Comparison of ENCODE assay signal across 10 cellular contexts in genomic region chr5:6686916-6687409, GRCh38. TPM values are rescaled to one million over a fixed set of nuclear protein-coding genes. Genes with fewer than 3 reads are reported as not detected.
A peak's percentile ranks its signal among the peaks of the same experiment; 100 is the strongest.
DNase-seq lines count a peak whose midpoint lies in the region; ATAC-seq and TF ChIP-seq lines count a peak whose summit lies in the region.
"Had no signal": no experiment of that assay in that cellular context is flagged by ENCODE, and none has a peak within 500 bp of the region (broad histone marks: within the 10 kb centered on the region; RNA-seq: fewer than 3 reads in every experiment).

No MANE protein-coding gene starts in this region.

- H3K4me3 Mint-ChIP-seq in activated naive CD4-positive, alpha-beta T cell treated with anti-CD3 and anti-CD28 coated beads, Interleukin-2, amount 10 ng/mL, durations not matched to agents 7 days and 5 days = no peak overlapping the region

- no peaks in the 10 kb centered on the region for H3K36me3 ChIP-seq in thoracic aorta

- peak; percentile 38 for DNase-seq in activated naive CD4-positive, alpha-beta T cell treated with anti-CD3 and anti-CD28 coated beads, Interleukin-2, amount 10 ng/mL, durations not matched to agents 7 days and 5 days
- no peak for DNase-seq in activated naive CD4-positive, alpha-beta T cell treated with anti-CD3 and anti-CD28 coated beads, Interleukin-2, amount 50 U/mL, for 16 hours
- no peak for DNase-seq in coronary artery (ENCODE audit: low spot score)
- DNase-seq in left kidney (ENCODE audit: low read depth, low spot score) = peak; percentile 90
- DNase-seq in thoracic aorta (ENCODE audit: low spot score) = no peak
- no peak for DNase-seq in T-helper 9 cell
- DNase-seq in ureter (ENCODE audit: low spot score) = no peak
- DNase-seq: activated CD4-positive, alpha-beta T cell treated with anti-CD3 and anti-CD28 coated beads, Interleukin-2, amount 50 U/mL, for 1 hour had no signal

- no peaks in the 10 kb centered on the region for H3K4me1 ChIP-seq in thoracic aorta (ENCODE audit: control insufficient read depth in 1 of 2, low read depth in 2 of 2)

- H3K27ac ChIP-seq in coronary artery = no peak overlapping the region
- no peak overlapping the region for H3K27ac ChIP-seq in thoracic aorta

- H3K36me3 Mint-ChIP-seq in activated naive CD4-positive, alpha-beta T cell treated with anti-CD3 and anti-CD28 coated beads, Interleukin-2, amount 10 ng/mL, durations not matched to agents 7 days and 5 days = no peaks in the 10 kb centered on the region
- H3K36me3 Mint-ChIP-seq: CD14-positive monocyte had no signal

- peak overlapping the region; percentile 61 for H3K4me3 ChIP-seq in coronary artery
- H3K4me3 ChIP-seq in thoracic aorta = peak overlapping the region; percentile 56

- TF ChIP-seq CTCF in coronary artery (IDR thresholded peaks at IDR 0.05) (no peak), thoracic aorta (IDR thresholded peaks at IDR 0.05) (no peak)

- no peaks in the 10 kb centered on the region for H3K9me3 Mint-ChIP-seq in activated naive CD4-positive, alpha-beta T cell treated with anti-CD3 and anti-CD28 coated beads, Interleukin-2, amount 10 ng/mL, durations not matched to agents 7 days and 5 days

- no peaks in the 10 kb centered on the region for H3K9me3 ChIP-seq in thoracic aorta

- no peaks in the 10 kb centered on the region for H3K27me3 ChIP-seq in thoracic aorta (replicated peaks; ENCODE audit: insufficient read depth)

- H3K4me1 Mint-ChIP-seq in activated naive CD4-positive, alpha-beta T cell treated with anti-CD3 and anti-CD28 coated beads, Interleukin-2, amount 10 ng/mL, durations not matched to agents 7 days and 5 days = peaks cover 2% of the 10 kb centered on the region

- no peak for ATAC-seq in thoracic aorta (ENCODE audit: insufficient number of reproducible peaks, low FRiP score, low read depth)
- ATAC-seq in HG02642 (IDR thresholded peaks at IDR 0.05; ENCODE audit: poor library complexity, unreplicated experiment) = no peak

- peaks cover 46% of the 10 kb centered on the region for H3K27me3 Mint-ChIP-seq in activated naive CD4-positive, alpha-beta T cell treated with anti-CD3 and anti-CD28 coated beads, Interleukin-2, amount 10 ng/mL, durations not matched to agents 7 days and 5 days

- no peak overlapping the region for H3K27ac Mint-ChIP-seq in activated naive CD4-positive, alpha-beta T cell treated with anti-CD3 and anti-CD28 coated beads, Interleukin-2, amount 10 ng/mL, durations not matched to agents 7 days and 5 days
- H3K27ac Mint-ChIP-seq: CD14-positive monocyte had no signal

- CTCF ChIA-PET in activated naive CD4-positive, alpha-beta T cell treated with anti-CD3 and anti-CD28 coated beads, Interleukin-2, amount 10 ng/mL, durations not matched to agents 7 days and 5 days (lab: Charles Lee) = interaction anchor here (0.9 kb wide), 1 partner anchor 12 kb away, joined by 4 read pairs; no protein-coding TSS in a partner anchor

RNA-seq across cellular contexts. Expression of gene TENT4A, which starts 26.3 kb away (rescaled TPM):
- 10 to 100 TPM; 34.5 to 47.6 TPM for total RNA-seq in thoracic aorta
- total RNA-seq in ureter = 28.9 TPM

RNA-seq across cellular contexts. Expression of gene SRD5A1, which starts 53.7 kb away (rescaled TPM):
- total RNA-seq in thoracic aorta (1 to 10 TPM; 7.6 to 8.5 TPM), ureter (6.6 TPM)

RNA-seq across cellular contexts. Expression of gene NSUN2, which starts 54.1 kb away (rescaled TPM):
- total RNA-seq in thoracic aorta (10 to 100 TPM; 42.2 to 52.6 TPM), ureter (76.1 TPM)

Comparison
In these comparisons a context has a peak if more than half of its experiments do, and no peak if none do; other contexts are left out.
1. DNase-seq: peak in activated naive CD4-positive, alpha-beta T cell treated with anti-CD3 and anti-CD28 coated beads, Interleukin-2, amount 10 ng/mL, durations not matched to agents 7 days and 5 days (single experiment) and left kidney (single experiment); none in activated naive CD4-positive, alpha-beta T cell treated with anti-CD3 and anti-CD28 coated beads, Interleukin-2, amount 50 U/mL, for 16 hours (single experiment), coronary artery (single experiment), thoracic aorta (single experiment), T-helper 9 cell (single experiment) and ureter (single experiment).